Comparison of ENCODE assay signal across 18 cellular contexts in the genomic region with DNA sequence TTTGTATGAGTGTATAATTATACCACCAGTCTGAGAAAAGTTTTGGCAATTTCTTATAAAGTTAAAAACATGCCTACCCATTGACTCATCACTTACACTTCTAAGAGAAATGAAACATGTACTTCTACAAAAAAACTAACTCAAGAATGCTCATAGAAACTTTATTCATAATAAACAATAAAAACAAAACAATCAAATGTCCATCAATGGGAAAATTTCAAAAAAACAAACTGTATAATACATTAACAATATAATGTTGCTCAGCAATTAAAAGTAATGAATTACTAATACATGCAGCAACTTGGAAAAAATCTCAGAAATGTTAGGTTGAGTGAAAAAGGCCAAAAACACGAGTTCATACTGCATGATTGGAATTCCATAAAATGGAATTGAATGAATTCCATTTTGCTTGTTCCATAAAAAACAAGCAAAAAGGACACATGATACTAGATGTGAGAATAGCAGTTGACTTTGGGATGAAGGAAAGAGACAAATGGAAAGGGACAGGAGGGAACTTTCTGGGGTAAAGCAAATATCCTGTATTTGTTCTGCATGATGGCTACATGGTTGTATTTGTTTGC.
A peak's percentile ranks its signal among the peaks of the same experiment; 100 is the strongest.
DNase-seq lines count a peak whose midpoint lies in the region; ATAC-seq, FAIRE-seq and TF ChIP-seq lines count a peak whose summit lies in the region.
"Had no signal": no experiment of that assay in that cellular context is flagged by ENCODE, and none has a peak within 500 bp of the region (broad histone marks: within the 10 kb centered on the region; RNA-seq: fewer than 3 reads in every experiment).

No MANE protein-coding gene starts in this region.

- FAIRE-seq in H54 (lab: Jason Lieb, UNC) (peak; percentile 6), RCC 7860 (lab: Jason Lieb, UNC) (peak; percentile 37)
- FAIRE-seq: H1 had no signal

- ATAC-seq in activated T-cell treated with anti-CD3 and anti-CD28 coated beads, Interleukin-2, amount 50 U/mL, for 4 hours = no peak

- H3K36me3 ChIP-seq in MG63 = no peaks in the 10 kb centered on the region
- H3K36me3 ChIP-seq: cardiac muscle cell, left ventricle myocardium inferior, suprapubic skin had no signal

- H3K4me3 Mint-ChIP-seq in activated T-cell treated with anti-CD3 and anti-CD28 coated beads, Interleukin-2, amount 50 U/mL, for 4 hours = no peak overlapping the region
- H3K4me3 Mint-ChIP-seq: neural crest cell had no signal

- no peaks in the 10 kb centered on the region for H3K36me3 Mint-ChIP-seq in activated T-cell treated with anti-CD3 and anti-CD28 coated beads, Interleukin-2, amount 50 U/mL, for 4 hours (ENCODE audit: insufficient read depth)

- H3K9me3 Mint-ChIP-seq in activated T-cell treated with anti-CD3 and anti-CD28 coated beads, Interleukin-2, amount 50 U/mL, for 4 hours = no peaks in the 10 kb centered on the region

- TF ChIP-seq CTCF in epithelial cell of esophagus (IDR thresholded peaks at IDR 0.05; ENCODE audit: insufficient read depth, low read depth, low read length, missing control alignments) (no peak), retinal pigment epithelial cell (conservative IDR thresholded peaks at IDR 0.05; ENCODE audit: low read depth, low read length) (no peak)

- no peak for TF ChIP-seq POLR2A in H54 (IDR thresholded peaks at IDR 0.05; ENCODE audit: low read depth, low read length)

- no peaks in the 10 kb centered on the region for H3K27me3 Mint-ChIP-seq in activated T-cell treated with anti-CD3 and anti-CD28 coated beads, Interleukin-2, amount 50 U/mL, for 4 hours (ENCODE audit: low read depth)

- H3K27me3 ChIP-seq in MG63 = no peaks in the 10 kb centered on the region
- H3K27me3 ChIP-seq: cardiac muscle cell, hepatocyte, suprapubic skin had no signal

- DNase-seq in H54 (ENCODE audit: insufficient read length, low spot score) (no peak), RCC 7860 (ENCODE audit: low spot score) (no peak), epithelial cell of esophagus (ENCODE audit: low read depth) (peak; percentile 7), retinal pigment epithelial cell (ENCODE audit: low read depth) (peak; percentile 56), MG63 (no peak)
- DNase-seq in stimulated activated CD4-positive, alpha-beta T cell treated with anti-CD3 and anti-CD28 coated beads, Interleukin-12 subunit alpha, Interleukin-12 subunit beta, amount 100 ng/mL, for 4 hours = no peak
- no peak for DNase-seq in activated T-cell treated with anti-CD3 and anti-CD28 coated beads, Interleukin-2, amount 50 U/mL, for 4 hours
- DNase-seq: activated CD4-positive, alpha-beta T cell treated with anti-CD3 and anti-CD28 coated beads, Interleukin-2, amount 50 U/mL, for 48 hours; activated effector memory CD4-positive, alpha-beta T cell treated with anti-CD3 and anti-CD28 coated beads, Interleukin-2, amount 50 U/mL, for 16 hours; left ventricle myocardium inferior; MV-4-11; T-helper 9 cell had no signal

- no peaks in the 10 kb centered on the region for H3K4me1 Mint-ChIP-seq in activated T-cell treated with anti-CD3 and anti-CD28 coated beads, Interleukin-2, amount 50 U/mL, for 4 hours (ENCODE audit: low read depth)

- H3K9me3 ChIP-seq in MG63 = no peaks in the 10 kb centered on the region
- H3K9me3 ChIP-seq: suprapubic skin had no signal

- H3K4me3 ChIP-seq in epithelial cell of esophagus (ENCODE audit: low read length) = no peak overlapping the region
- H3K4me3 ChIP-seq in retinal pigment epithelial cell (ENCODE audit: low read length) = no peak overlapping the region
- H3K4me3 ChIP-seq in MG63 = no peak overlapping the region
- H3K4me3 ChIP-seq: cardiac muscle cell, hepatocyte, left ventricle myocardium inferior, skin epidermis, suprapubic skin had no signal

Comparison
In these comparisons a context has a peak if more than half of its experiments do, and no peak if none do; other contexts are left out.
1. DNase-seq: peak in epithelial cell of esophagus (single experiment) and retinal pigment epithelial cell (single experiment); none in H54 (single experiment), RCC 7860 (single experiment), stimulated activated CD4-positive, alpha-beta T cell treated with anti-CD3 and anti-CD28 coated beads, Interleukin-12 subunit alpha, Interleukin-12 subunit beta, amount 100 ng/mL, for 4 hours (single experiment), activated T-cell treated with anti-CD3 and anti-CD28 coated beads, Interleukin-2, amount 50 U/mL, for 4 hours (single experiment) and MG63 (single experiment).